In genomic region chr2:28527196-28527595, GRCh38 we compare ENCODE assay signal across 13 cellular contexts.
"Had no signal": no experiment of that assay in that cellular context is flagged by ENCODE, and none has a peak within 500 bp of the region (broad histone marks: within the 10 kb centered on the region; RNA-seq: fewer than 3 reads in every experiment).

No MANE protein-coding gene starts in this region.

- H3K4me3 Mint-ChIP-seq: activated CD8-positive, alpha-beta T cell treated with anti-CD3 and anti-CD28 coated beads for 36 hours; activated naive CD8-positive, alpha-beta T cell treated with anti-CD3 and anti-CD28 coated beads for 36 hours; brain; effector memory CD8-positive, alpha-beta T cell; neural progenitor cell; stimulated activated effector memory CD8-positive, alpha-beta T cell treated with anti-CD3 and anti-CD28 coated beads, Interleukin-12 subunit alpha, Interleukin-12 subunit beta, amount 100 ng/mL, for 72 hours; T-helper 17 cell had no signal

- H3K9ac ChIP-seq: neural progenitor cell had no signal

- H3K27ac ChIP-seq: epithelial cell of prostate, neural progenitor cell had no signal

- H3K4me2 ChIP-seq: neural progenitor cell had no signal

- H3K36me3 ChIP-seq: neural progenitor cell had no signal

- H3K9me3 Mint-ChIP-seq: activated CD8-positive, alpha-beta T cell treated with anti-CD3 and anti-CD28 coated beads for 36 hours; activated naive CD8-positive, alpha-beta T cell treated with anti-CD3 and anti-CD28 coated beads for 36 hours; brain; effector memory CD8-positive, alpha-beta T cell; neural progenitor cell; stimulated activated effector memory CD8-positive, alpha-beta T cell treated with anti-CD3 and anti-CD28 coated beads, Interleukin-12 subunit alpha, Interleukin-12 subunit beta, amount 100 ng/mL, for 72 hours had no signal

- DNase-seq: activated CD4-positive, alpha-beta T cell treated with anti-CD3 and anti-CD28 coated beads for 4 hours; activated CD8-positive, alpha-beta T cell treated with anti-CD3 and anti-CD28 coated beads for 36 hours; activated gamma-delta T cell treated with Interleukin-2 at 50 U/mL for 16 hours; activated naive CD8-positive, alpha-beta T cell treated with anti-CD3 and anti-CD28 coated beads for 36 hours; amygdala; dermis blood vessel endothelial cell; effector memory CD8-positive, alpha-beta T cell; foreskin melanocyte; T-helper 17 cell had no signal

- H3K36me3 Mint-ChIP-seq: activated naive CD8-positive, alpha-beta T cell treated with anti-CD3 and anti-CD28 coated beads for 36 hours; brain; neural progenitor cell; stimulated activated effector memory CD8-positive, alpha-beta T cell treated with anti-CD3 and anti-CD28 coated beads, Interleukin-12 subunit alpha, Interleukin-12 subunit beta, amount 100 ng/mL, for 72 hours had no signal

- H3K27ac Mint-ChIP-seq: activated CD8-positive, alpha-beta T cell treated with anti-CD3 and anti-CD28 coated beads for 36 hours; activated naive CD8-positive, alpha-beta T cell treated with anti-CD3 and anti-CD28 coated beads for 36 hours; effector memory CD8-positive, alpha-beta T cell; neural progenitor cell; stimulated activated effector memory CD8-positive, alpha-beta T cell treated with anti-CD3 and anti-CD28 coated beads, Interleukin-12 subunit alpha, Interleukin-12 subunit beta, amount 100 ng/mL, for 72 hours; T-helper 17 cell had no signal

- H3K4me1 Mint-ChIP-seq: activated naive CD8-positive, alpha-beta T cell treated with anti-CD3 and anti-CD28 coated beads for 36 hours; T-helper 17 cell had no signal

- ATAC-seq: activated CD8-positive, alpha-beta T cell treated with anti-CD3 and anti-CD28 coated beads for 36 hours; effector memory CD8-positive, alpha-beta T cell; stimulated activated effector memory CD8-positive, alpha-beta T cell treated with anti-CD3 and anti-CD28 coated beads, Interleukin-12 subunit alpha, Interleukin-12 subunit beta, amount 100 ng/mL, for 72 hours; T-helper 17 cell had no signal

- H2AFZ ChIP-seq: neural progenitor cell had no signal

- H3K4me3 ChIP-seq: neural progenitor cell had no signal
